8 cellular contexts compared by ENCODE assay signal in genomic region chr3:45567730-45568172, GRCh38. TPM values are rescaled to one million over a fixed set of nuclear protein-coding genes. Genes with fewer than 3 reads are reported as not detected.
A peak's percentile ranks its signal among the peaks of the same experiment; 100 is the strongest.
DNase-seq lines count a peak whose midpoint lies in the region; ATAC-seq lines count a peak whose summit lies in the region.

No MANE protein-coding gene starts in this region.

- H3K4me1 Mint-ChIP-seq in activated T-cell treated with anti-CD3 and anti-CD28 coated beads, Interleukin-2, amount 50 U/mL, for 4 hours (ENCODE audit: low read depth), result peaks cover 26% of the 10 kb centered on the region

- H3K9me3 Mint-ChIP-seq in activated T-cell treated with anti-CD3 and anti-CD28 coated beads, Interleukin-2, amount 50 U/mL, for 4 hours, result no peaks in the 10 kb centered on the region

- no peak overlapping the region for H3K4me3 Mint-ChIP-seq in activated T-cell treated with anti-CD3 and anti-CD28 coated beads, Interleukin-2, amount 50 U/mL, for 4 hours

- peak in 2 of 3 experiments; percentile 4 to 18 for DNase-seq in activated CD8-positive, alpha-beta memory T cell treated with anti-CD3 and anti-CD28 coated beads for 48 hours (ENCODE audit: low read depth in 2 of 3, low spot score in 2 of 3)
- DNase-seq in activated CD8-positive, alpha-beta memory T cell treated with anti-CD3 and anti-CD28 coated beads, Interleukin-2, amount 50 U/mL, for 4 hours, result no peak
- no peak for DNase-seq in activated T-cell treated with anti-CD3 and anti-CD28 coated beads, Interleukin-2, amount 50 U/mL, for 4 hours
- DNase-seq in stimulated activated CD8-positive, alpha-beta memory T cell treated with anti-CD3 and anti-CD28 coated beads, Interleukin-4, amount 100 ng/mL, for 24 hours (ENCODE audit: low read depth), result peak; percentile 10
- DNase-seq in HuH-7.5 (ENCODE audit: low spot score) (no peak), LoVo (ENCODE audit: low spot score) (no peak)

- H3K27me3 Mint-ChIP-seq in activated T-cell treated with anti-CD3 and anti-CD28 coated beads, Interleukin-2, amount 50 U/mL, for 4 hours (ENCODE audit: low read depth), result no peaks in the 10 kb centered on the region

- H3K36me3 Mint-ChIP-seq in activated T-cell treated with anti-CD3 and anti-CD28 coated beads, Interleukin-2, amount 50 U/mL, for 4 hours (ENCODE audit: insufficient read depth), result no peaks in the 10 kb centered on the region

- ATAC-seq in HG03378 (IDR thresholded peaks at IDR 0.05; ENCODE audit: unreplicated experiment) (peak; percentile 64), GM19455 (IDR thresholded peaks at IDR 0.05; ENCODE audit: unreplicated experiment) (no peak)
- peak; percentile 59 to 67 for ATAC-seq in activated T-cell treated with anti-CD3 and anti-CD28 coated beads, Interleukin-2, amount 50 U/mL, for 4 hours

RNA-seq across cellular contexts. Expression of gene LIMD1, which starts 26.8 kb away (rescaled TPM):
- total RNA-seq in activated T-cell treated with anti-CD3 and anti-CD28 coated beads, Interleukin-2, amount 50 U/mL, for 4 hours, result 10 to 100 TPM; 17.9 to 18.4 (median 18.2) TPM

Comparison
In these comparisons a context has a peak if more than half of its experiments do, and no peak if none do; other contexts are left out.
1. DNase-seq: peak in activated CD8-positive, alpha-beta memory T cell treated with anti-CD3 and anti-CD28 coated beads for 48 hours (2 of 3) and stimulated activated CD8-positive, alpha-beta memory T cell treated with anti-CD3 and anti-CD28 coated beads, Interleukin-4, amount 100 ng/mL, for 24 hours (single experiment); none in activated CD8-positive, alpha-beta memory T cell treated with anti-CD3 and anti-CD28 coated beads, Interleukin-2, amount 50 U/mL, for 4 hours (single experiment), activated T-cell treated with anti-CD3 and anti-CD28 coated beads, Interleukin-2, amount 50 U/mL, for 4 hours (single experiment), HuH-7.5 (single experiment) and LoVo (single experiment).